12 cellular contexts compared by ENCODE assay signal in genomic region chr9:18437315-18438200, GRCh38. TPM values are rescaled to one million over a fixed set of nuclear protein-coding genes. Genes with fewer than 3 reads are reported as not detected.
A peak's percentile ranks its signal among the peaks of the same experiment; 100 is the strongest.
DNase-seq lines count a peak whose midpoint lies in the region; ATAC-seq and TF ChIP-seq lines count a peak whose summit lies in the region.
"Had no signal": no experiment of that assay in that cellular context is flagged by ENCODE, and none has a peak within 500 bp of the region (broad histone marks: within the 10 kb centered on the region; RNA-seq: fewer than 3 reads in every experiment).

No MANE protein-coding gene starts in this region.

- no peaks in the 10 kb centered on the region for H3K27me3 ChIP-seq in heart right ventricle

- peaks cover 5 to 26% (median 14%) of the 10 kb centered on the region in 9 donors for H3K4me1 ChIP-seq in heart right ventricle

- H3K27ac ChIP-seq in heart right ventricle = peak overlapping the region; percentile 41 to 84 (median 69)

- 11 to 20% methylated on average over 9 of the region's 9 CpGs for WGBS in heart right ventricle, 2 donors

- DNase-seq in GM03348 (ENCODE audit: low spot score) (peak; percentile 19), heart right ventricle (peak; percentile 47 to 62), pulmonary artery endothelial cell (ENCODE audit: low read depth, low spot score) (peak; percentile 40), GM10266 (ENCODE audit: extremely low spot score) (no peak)
- DNase-seq: MM.1S, naive B cell had no signal

- H3K36me3 ChIP-seq in heart right ventricle = no peaks in the 10 kb centered on the region

- H3K9me3 ChIP-seq in heart right ventricle = no peaks in the 10 kb centered on the region

- TF ChIP-seq CTCF in WI38 (IDR thresholded peaks at IDR 0.05; ENCODE audit: low read depth, low read length) = no peak
- no peak for TF ChIP-seq CTCF in heart right ventricle (IDR thresholded peaks at IDR 0.05)
- no peak for TF ChIP-seq CTCF in GM10266 (IDR thresholded peaks at IDR 0.05; ENCODE audit: control insufficient read depth, insufficient read depth, low read depth, missing control alignments)

- intact Hi-C loops in heart right ventricle (cut with DNase I) = loop anchor here in 3 of 10 donors (1.0 to 10.0 kb wide), 4 partner anchors 73 to 182 kb away; no protein-coding TSS in a partner anchor

- H3K4me3 ChIP-seq in WI38 (ENCODE audit: low read depth, low read length) (peak overlapping the region; percentile 52), heart right ventricle (peak overlapping the region in 9 of 10 donors; percentile 29 to 60 (median 50))

- ATAC-seq in heart right ventricle (peak; percentile 73 to 92 (median 79)), HG03095 (IDR thresholded peaks at IDR 0.05; ENCODE audit: unreplicated experiment) (no peak), GM18502 (IDR thresholded peaks at IDR 0.05; ENCODE audit: poor library complexity, unreplicated experiment) (no peak), GM21526 (IDR thresholded peaks at IDR 0.05; ENCODE audit: low FRiP score, unreplicated experiment) (no peak)
- ATAC-seq: HCT116 had no signal

RNA-seq across cellular contexts. Expression of gene ADAMTSL1, which starts 36.4 kb away (rescaled TPM):
- 1 to 10 TPM in 7 of 10 donors, under 1 TPM in 3; 0.47 to 5.2 (median 2.0) TPM for total RNA-seq in heart right ventricle
- 1 to 10 TPM in 1 of 2 donors, under 1 TPM in 1; 0.37 to 1.6 TPM for polyA plus RNA-seq in heart right ventricle
- 24.1 and 26.9 TPM in 2 replicates for total RNA-seq in pulmonary artery endothelial cell
- total RNA-seq: T-helper 2 cell treated with Interferon-gamma antibody and Interleukin-4, amounts not matched to agents 100 ng/mL and 5 ng/mL, for 36 hours had no signal

Comparison
In these comparisons a context has a peak if more than half of its experiments do, and no peak if none do; other contexts are left out.
1. ATAC-seq: peak in heart right ventricle (8 of 8); none in HG03095 (single experiment), GM18502 (single experiment) and GM21526 (single experiment).